Comparison of ENCODE assay signal across 8 cellular contexts in genomic region chr22:30591588-30592359, GRCh38. TPM values are rescaled to one million over a fixed set of nuclear protein-coding genes. Genes with fewer than 3 reads are reported as not detected.
DNase-seq lines count a peak whose midpoint lies in the region; ATAC-seq, FAIRE-seq and TF ChIP-seq lines count a peak whose summit lies in the region.

TSS of gene PES1 (minus strand) at chr22:30591910. CDS start at chr22:30591833, 77 bp downstream.

- DNase-seq in D721Med (ENCODE audit: insufficient read length, low spot score) (peak; percentile 70), HuH-7 (ENCODE audit: low spot score) (peak; percentile 95), endothelial cell (ENCODE audit: low spot score) (peak; percentile 90)
- DNase-seq in activated CD8-positive, alpha-beta memory T cell treated with anti-CD3 and anti-CD28 coated beads, Interleukin-2, amount 50 U/mL, for 4 hours: peak; percentile 93
- DNase-seq in stimulated activated CD8-positive, alpha-beta memory T cell treated with anti-CD3 and anti-CD28 coated beads, Interleukin-15, amount 100 ng/mL, for 4 hours (ENCODE audit: low read depth in 2 of 2): peak; percentile 88 to 93

- peak; percentile 94 for ATAC-seq in GM21515 (IDR thresholded peaks at IDR 0.05; ENCODE audit: unreplicated experiment)

- no peaks in the 10 kb centered on the region for H3F3A ChIP-seq in OCI-LY1 (ENCODE audit: insufficient read depth, low read length)

- H3K9ac ChIP-seq in OCI-LY1 (ENCODE audit: low read length): peak within 1 kb of the TSS; percentile 94

- peaks cover 14% of the 10 kb centered on the region for H3K36me3 Mint-ChIP-seq in endothelial cell (ENCODE audit: low read depth, unreplicated experiment)

- no peak for FAIRE-seq in D721Med (lab: Jason Lieb, UNC)

- H2AFZ ChIP-seq in OCI-LY1 (ENCODE audit: low read length): no peak within 1 kb of the TSS

- no peaks in the 10 kb centered on the region for H3K4me1 Mint-ChIP-seq in endothelial cell (ENCODE audit: unreplicated experiment)

- H3K4me3 ChIP-seq in OCI-LY1 (ENCODE audit: low read depth, low read length, poor library complexity, severe bottlenecking): peak within 1 kb of the TSS; percentile 97
- peak within 1 kb of the TSS; percentile 93 for H3K4me3 ChIP-seq in mesodermal cell (ENCODE audit: extremely low read depth, insufficient read depth, low read length, poor library complexity, severe bottlenecking)

- peak within 1 kb of the TSS; percentile 66 for H3K27ac ChIP-seq in OCI-LY1 (ENCODE audit: low read depth, low read length, poor library complexity, severe bottlenecking)
- H3K27ac ChIP-seq in mesodermal cell (ENCODE audit: low read depth, low read length, severe bottlenecking): peak within 1 kb of the TSS; percentile 96

- no peaks in the 10 kb centered on the region for H3K9me3 Mint-ChIP-seq in endothelial cell (ENCODE audit: unreplicated experiment)

- H3K79me2 ChIP-seq in OCI-LY1 (ENCODE audit: insufficient read depth, low read length): peaks cover 17% of the 10 kb centered on the region

- H3K36me3 ChIP-seq in OCI-LY1 (ENCODE audit: insufficient read depth, low read length) (peaks cover 29% of the 10 kb centered on the region), mesodermal cell (ENCODE audit: control insufficient read depth, insufficient read depth, low read length) (peaks cover 31% of the 10 kb centered on the region)

- H3K9me3 ChIP-seq in OCI-LY1 (ENCODE audit: low read length) (no peaks in the 10 kb centered on the region), mesodermal cell (ENCODE audit: control insufficient read depth, low read length) (no peaks in the 10 kb centered on the region)

- H4K20me1 ChIP-seq in OCI-LY1 (ENCODE audit: insufficient read depth, low read length): no peaks in the 10 kb centered on the region

- no peaks in the 10 kb centered on the region for H3K9me2 ChIP-seq in OCI-LY1 (ENCODE audit: low read depth, low read length)

- H3K27me3 Mint-ChIP-seq in endothelial cell (ENCODE audit: unreplicated experiment): peaks cover 4% of the 10 kb centered on the region

- H3K4me1 ChIP-seq in OCI-LY1 (ENCODE audit: insufficient read depth, low read length, severe bottlenecking) (peaks cover 17% of the 10 kb centered on the region), mesodermal cell (ENCODE audit: control insufficient read depth, insufficient read depth, low read length, poor library complexity, severe bottlenecking) (peaks cover 8% of the 10 kb centered on the region)

- no peaks in the 10 kb centered on the region for H3K27me3 ChIP-seq in OCI-LY1 (ENCODE audit: insufficient read depth, low read length)

- H3K4me2 ChIP-seq in OCI-LY1 (ENCODE audit: low read length): peak within 1 kb of the TSS; percentile 93

- TF ChIP-seq CTCF in D721Med (IDR thresholded peaks at IDR 0.05; ENCODE audit: insufficient read depth, missing control alignments): no peak
- no peak for TF ChIP-seq CTCF in OCI-LY1 (IDR thresholded peaks at IDR 0.05; ENCODE audit: low read length)
- no peak for TF ChIP-seq CTCF in endothelial cell (IDR thresholded peaks at IDR 0.05; ENCODE audit: unreplicated experiment)

- WGBS in mesodermal cell (ENCODE audit: insufficient coverage in 2 of 2), 2 experiments: 0% methylated on average over 27 to 46 of the region's 49 CpGs

- H3K4me3 Mint-ChIP-seq in endothelial cell (ENCODE audit: unreplicated experiment): no peak within 1 kb of the TSS

- no peak within 1 kb of the TSS for H3K27ac Mint-ChIP-seq in endothelial cell (ENCODE audit: unreplicated experiment)

RNA-seq across cellular contexts. Expression of gene PES1, which starts in this region (rescaled TPM):
- 84.0 TPM for total RNA-seq in endothelial cell (ENCODE audit: unreplicated experiment)
- polyA plus RNA-seq in mesodermal cell (2013, experiment 1 of 2): 57.8 TPM
- 45.7 TPM for polyA plus RNA-seq in mesodermal cell (2013, experiment 2 of 2)

Comparison
In these comparisons a context has a peak if more than half of its experiments do, and no peak if none do; other contexts are left out.
1. Peak in every context shown above with its lines: DNase-seq, ATAC-seq, H3K4me3 ChIP-seq and H3K27ac ChIP-seq.